In the genomic region with DNA sequence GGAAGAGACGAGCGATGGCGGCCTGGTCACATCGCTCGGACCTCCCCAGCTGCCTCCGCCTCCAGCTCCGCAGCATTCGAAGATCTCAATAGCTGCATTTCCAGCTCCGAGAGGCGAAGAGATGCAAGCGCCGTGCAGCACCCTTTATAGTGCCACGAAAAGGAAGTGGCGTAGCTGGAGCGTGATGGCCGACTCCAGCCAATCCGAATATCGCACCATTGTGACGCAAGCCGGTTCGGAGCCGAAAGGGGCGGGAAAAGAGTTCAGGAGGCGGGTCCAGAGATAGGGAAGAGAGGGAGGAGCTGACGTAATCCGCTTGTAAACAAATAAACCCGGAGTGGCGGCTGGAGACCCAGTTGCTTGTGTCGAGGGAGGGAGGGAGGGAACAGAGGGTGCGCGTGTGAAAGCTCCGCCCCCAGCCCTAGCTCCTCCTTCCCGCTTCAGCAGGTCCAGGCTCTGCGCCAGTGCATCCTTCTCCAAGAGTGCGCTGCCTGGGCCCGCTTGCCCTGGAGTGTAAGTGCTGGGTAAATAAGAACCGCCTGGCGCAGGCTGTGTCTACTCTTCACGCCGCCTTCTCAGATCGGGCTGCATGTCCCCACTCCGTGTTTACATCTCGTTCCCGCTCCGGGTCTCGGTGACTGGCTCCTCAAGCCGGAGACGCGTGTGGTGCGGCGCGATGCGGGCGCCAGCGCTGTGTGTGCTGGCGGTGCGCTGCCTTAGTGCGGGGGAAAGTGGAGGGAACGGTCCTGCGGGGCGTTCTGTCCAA, we compare ENCODE assay signal across 8 cellular contexts. TPM values are rescaled to one million over a fixed set of nuclear protein-coding genes. Genes with fewer than 3 reads are reported as not detected.
DNase-seq lines count a peak whose midpoint lies in the region; ATAC-seq and TF ChIP-seq lines count a peak whose summit lies in the region.

BTG1 (minus strand) TSS at position 116 of the 766 bp plus-strand sequence. CDS start 311 bp downstream, outside the sequence.

- H3K9me3 ChIP-seq in ovary (no peaks in the 10 kb centered on the region), thyroid gland (no peaks in the 10 kb centered on the region)

- 0% methylated on average over 61 of the region's 61 CpGs for WGBS in ovary, 3 donors
- 0% methylated on average over 36 to 48 of the region's 61 CpGs for WGBS in thyroid gland, 2 donors

- peaks cover 47% of the 10 kb centered on the region for H3K36me3 Mint-ChIP-seq in activated naive CD8-positive, alpha-beta T cell treated with anti-CD3 and anti-CD28 coated beads, Interleukin-2, amount 50 U/mL, for 24 hours (ENCODE audit: low read depth)

- peaks cover 34% of the 10 kb centered on the region for H3K4me1 Mint-ChIP-seq in activated naive CD8-positive, alpha-beta T cell treated with anti-CD3 and anti-CD28 coated beads, Interleukin-2, amount 50 U/mL, for 24 hours

- peak; percentile 73 for ATAC-seq in HG02763 (IDR thresholded peaks at IDR 0.05; ENCODE audit: unreplicated experiment)
- peak; percentile 81 for ATAC-seq in activated naive CD8-positive, alpha-beta T cell treated with anti-CD3 and anti-CD28 coated beads, Interleukin-2, amount 50 U/mL, for 24 hours
- peak; percentile 91 for ATAC-seq in Right ventricle myocardium inferior

- intact Hi-C loops in Right ventricle myocardium inferior (cut with DNase I): loop anchor here (2.0 to 5.0 kb wide), 7 partner anchors 99 to 764 kb away; no protein-coding TSS in a partner anchor
- intact Hi-C loops in ovary (cut with DNase I): loop anchor here in 3 of 4 donors (1.0 to 10.0 kb wide), 6 partner anchors 99 to 426 kb away; no protein-coding TSS in a partner anchor
- intact Hi-C loops in thyroid gland (cut with DNase I): loop anchor here (10.0 kb wide), 2 partner anchors 331 to 499 kb away; no protein-coding TSS in a partner anchor

- TF ChIP-seq POLR2A in ovary (IDR thresholded peaks at IDR 0.05): peak; percentile 98
- TF ChIP-seq POLR2A in thyroid gland (IDR thresholded peaks at IDR 0.05): peak; percentile 96 to 100

- peaks cover 1% of the 10 kb centered on the region for H3K27me3 Mint-ChIP-seq in activated naive CD8-positive, alpha-beta T cell treated with anti-CD3 and anti-CD28 coated beads, Interleukin-2, amount 50 U/mL, for 24 hours

- DNase-seq in GM12865 (ENCODE audit: low read depth) (peak; percentile 100), NCI-H1417 treated with DMSO at 0.1 percent for 48 hours (lab: John Stamatoyannopoulos, UW) (peak; percentile 100), SW480 (ENCODE audit: low spot score) (peak; percentile 99), Right ventricle myocardium inferior (ENCODE audit: missing footprints) (peak; percentile 98), ovary (peak; percentile 99 to 100 (median 99)), thyroid gland (peak; percentile 98 to 99)
- peak; percentile 96 for DNase-seq in activated naive CD8-positive, alpha-beta T cell treated with anti-CD3 and anti-CD28 coated beads, Interleukin-2, amount 50 U/mL, for 24 hours

- no peaks in the 10 kb centered on the region for H3K9me3 Mint-ChIP-seq in activated naive CD8-positive, alpha-beta T cell treated with anti-CD3 and anti-CD28 coated beads, Interleukin-2, amount 50 U/mL, for 24 hours

- H3K27ac ChIP-seq in ovary (peak within 1 kb of the TSS; percentile 96 to 99), thyroid gland (peak within 1 kb of the TSS; percentile 97 to 100 (median 98))

- H3K4me3 ChIP-seq in GM12865 (ENCODE audit: low read depth, low read length) (peak within 1 kb of the TSS; percentile 97), ovary (peak within 1 kb of the TSS; percentile 100), thyroid gland (replicated peaks in 1 of 3) (peak within 1 kb of the TSS; percentile 68 to 91 (median 83))

- peak within 1 kb of the TSS; percentile 90 for H3K27ac Mint-ChIP-seq in activated naive CD8-positive, alpha-beta T cell treated with anti-CD3 and anti-CD28 coated beads, Interleukin-2, amount 50 U/mL, for 24 hours

- TF ChIP-seq EP300 in ovary (IDR thresholded peaks at IDR 0.05): peak; percentile 64

- H3K36me3 ChIP-seq in ovary (no peaks in the 10 kb centered on the region), thyroid gland (no peaks in the 10 kb centered on the region)

- TF ChIP-seq CTCF in GM12865 (IDR thresholded peaks at IDR 0.05; ENCODE audit: insufficient read depth, low read depth, low read length, missing control alignments): no peak
- peak; percentile 7 to 31 (median 20) for TF ChIP-seq CTCF in ovary (IDR thresholded peaks at IDR 0.05)
- no peak for TF ChIP-seq CTCF in thyroid gland (IDR thresholded peaks at IDR 0.05)

- H3K27me3 ChIP-seq in ovary: no peaks in the 10 kb centered on the region
- H3K27me3 ChIP-seq in thyroid gland: no peaks in the 10 kb centered on the region

- H3K4me1 ChIP-seq in ovary (ENCODE audit: insufficient read depth): no peaks in the 10 kb centered on the region
- peaks cover 13 to 16% of the 10 kb centered on the region in 2 donors for H3K4me1 ChIP-seq in thyroid gland

- H3K4me3 Mint-ChIP-seq in activated naive CD8-positive, alpha-beta T cell treated with anti-CD3 and anti-CD28 coated beads, Interleukin-2, amount 50 U/mL, for 24 hours: peak within 1 kb of the TSS; percentile 99

RNA-seq across cellular contexts. Expression of gene BTG1, which starts in this region (rescaled TPM):
- total RNA-seq in Right ventricle myocardium inferior: 66.9 TPM
- 100 to 1,000 TPM in 2 of 7 donors, 10 to 100 TPM in 5; 63.6 to 145 (median 86.1) TPM for total RNA-seq in ovary
- 10 to 100 TPM; 55.8 to 94.2 TPM for polyA plus RNA-seq in ovary
- 10 to 100 TPM; 21.9 to 28.1 (median 24.3) TPM for total RNA-seq in thyroid gland

Comparison
In these comparisons a context has a peak if more than half of its experiments do, and no peak if none do; other contexts are left out.
1. Peak in every context shown above with its lines: DNase-seq, ATAC-seq, H3K4me3 ChIP-seq and H3K27ac ChIP-seq.
2. CTCF ChIP-seq: peak in ovary (3 of 3); none in GM12865 (single experiment) and thyroid gland (0 of 6).